Comparison of ENCODE assay signal across 9 cellular contexts in genomic region chr16:73166394-73166971, GRCh38.
DNase-seq lines count a peak whose midpoint lies in the region; ATAC-seq, FAIRE-seq and TF ChIP-seq lines count a peak whose summit lies in the region.
"Had no signal": no experiment of that assay in that cellular context is flagged by ENCODE, and none has a peak within 500 bp of the region (broad histone marks: within the 10 kb centered on the region; RNA-seq: fewer than 3 reads in every experiment).

No MANE protein-coding gene starts in this region.

- DNase-seq in Right ventricle myocardium inferior (ENCODE audit: missing footprints) (no peak), cardiac septum (ENCODE audit: low spot score) (no peak), H1 (ENCODE audit: low read depth in 1 of 2, low spot score in 2 of 2) (no peak), midbrain (lab: John Stamatoyannopoulos, UW) (peak; percentile 32), vagina (ENCODE audit: extremely low spot score in 2 of 2) (no peak), COLO829 (ENCODE audit: low spot score) (no peak), NCI-H82 treated with DMSO at 0.1 percent for 48 hours (lab: John Stamatoyannopoulos, UW; ENCODE audit: unreplicated experiment) (no peak)
- no peak for DNase-seq in stimulated activated naive CD4-positive, alpha-beta T cell (lab: John Stamatoyannopoulos, UW)
- DNase-seq: ACHN had no signal

- no peak for TF ChIP-seq EP300 in H1 (IDR thresholded peaks at IDR 0.05; ENCODE audit: borderline replicate concordance in 1 of 2, low read depth in 2 of 2, low read length in 2 of 2)

- H2BK20ac ChIP-seq in H1 (ENCODE audit: low read length), result no peak overlapping the region

- TF ChIP-seq CTCF in H1 (IDR thresholded peaks at IDR 0.05; ENCODE audit: control extremely low read depth in 1 of 3, insufficient read depth in 1 of 3, low read depth in 1 of 3, low read length in 3 of 3) (no peak), vagina (IDR thresholded peaks at IDR 0.05) (no peak)

- no peak overlapping the region for H3K14ac ChIP-seq in H1 (ENCODE audit: insufficient read length)

- no peaks in the 10 kb centered on the region for H3K79me1 ChIP-seq in H1 (ENCODE audit: low read depth, low read length)

- WGBS in H1 (ENCODE audit: extremely low coverage in 1 of 2, insufficient coverage in 1 of 2, insufficient read length in 1 of 2, insufficient replicate concordance in 2 of 2, low coverage in 1 of 2, low lambda C conversion rate in 2 of 2, missing lambda C conversion rate in 1 of 2), 2 experiments, result 59% methylated on average over 6 of the region's 6 CpGs; no CpG with 5 or more reads in 1 of the 2 experiments

- no peak overlapping the region for H3K23ac ChIP-seq in H1 (ENCODE audit: insufficient read length)

- intact Hi-C loops in Right ventricle myocardium inferior (cut with DNase I), result no loop called here
- intact Hi-C loops in cardiac septum (cut with DNase I), result no loop called here
- intact Hi-C loops in vagina (cut with DNase I), result no loop called here

- H3K27me3 ChIP-seq in H1 (replicated peaks in 1 of 4; ENCODE audit: control insufficient read depth in 3 of 4, extremely low read depth in 1 of 4, insufficient read depth in 3 of 4, low read length in 3 of 4), result no peaks in the 10 kb centered on the region
- no peaks in the 10 kb centered on the region for H3K27me3 ChIP-seq in vagina

- H3K4me3 ChIP-seq in H1 (ENCODE audit: extremely low read depth in 1 of 4, insufficient read depth in 2 of 4, low read depth in 3 of 4, low read length in 4 of 4), result no peak overlapping the region
- peak overlapping the region; percentile 3 to 10 for H3K4me3 ChIP-seq in vagina

- H3K9me3 ChIP-seq in H1 (ENCODE audit: insufficient read depth in 2 of 2, low read depth in 1 of 2, low read length in 1 of 2), result no peaks in the 10 kb centered on the region
- no peaks in the 10 kb centered on the region for H3K9me3 ChIP-seq in vagina

- H3K56ac ChIP-seq in H1 (replicated peaks; ENCODE audit: insufficient read length, low read depth, low read length), result no peak overlapping the region

- no peak overlapping the region for H4K5ac ChIP-seq in H1 (ENCODE audit: insufficient read length, low read depth, low read length)

- no peak for FAIRE-seq in H1 (lab: Jason Lieb, UNC)

- H4K20me1 ChIP-seq in H1 (replicated peaks in 1 of 2; ENCODE audit: control insufficient read depth in 1 of 2, insufficient read depth in 2 of 2, low read length in 2 of 2), result no peaks in the 10 kb centered on the region

- H2AFZ ChIP-seq in H1 (ENCODE audit: low read length), result 0 out of 2 replicates have a peak overlapping the region, but pooled peaks have one; percentile 20

- H3K9ac ChIP-seq in H1 (replicated peaks in 1 of 4; ENCODE audit: extremely low read depth in 1 of 4, low read depth in 3 of 4, low read length in 3 of 4), result no peak overlapping the region

- H3K4me1 ChIP-seq in H1 (replicated peaks in 1 of 4; ENCODE audit: control insufficient read depth in 3 of 4, insufficient read depth in 4 of 4, low read length in 3 of 4), result peaks cover under 1 to 7% (median under 1%) of the 10 kb centered on the region in 4 experiments; a peak in 5 of 7 replicates
- H3K4me1 ChIP-seq in vagina, result peaks cover under 1% of the 10 kb centered on the region

- no peak overlapping the region for H3K18ac ChIP-seq in H1 (ENCODE audit: extremely low read depth, low read length)

- no peak for TF ChIP-seq RAD21 in H1 (IDR thresholded peaks at IDR 0.05 in 1 of 2, conservative IDR thresholded peaks at IDR 0.05 in 1 of 2; ENCODE audit: low read depth in 2 of 2, low read length in 2 of 2)

- no peak overlapping the region for H4K91ac ChIP-seq in H1 (replicated peaks; ENCODE audit: insufficient read length, low read length)

- H3K27ac ChIP-seq in H1 (ENCODE audit: low read depth, low read length) (no peak overlapping the region), vagina (peak overlapping the region; percentile 4)

- H3K4ac ChIP-seq in H1 (replicated peaks; ENCODE audit: insufficient read length, low read depth, low read length), result no peak overlapping the region

- H3K23me2 ChIP-seq in H1 (ENCODE audit: low read depth, low read length), result no peaks in the 10 kb centered on the region

- H2BK12ac ChIP-seq in H1 (ENCODE audit: low read depth, low read length), result no peak overlapping the region

- TF ChIP-seq POLR2A in H1 (IDR thresholded peaks at IDR 0.05; ENCODE audit: control extremely low read depth in 1 of 2, low read depth in 2 of 2, low read length in 2 of 2) (no peak), vagina (IDR thresholded peaks at IDR 0.05) (no peak)

- ATAC-seq in Right ventricle myocardium inferior, result peak; percentile 70

- no peaks in the 10 kb centered on the region for H3K36me3 ChIP-seq in H1 (ENCODE audit: control insufficient read depth in 2 of 4, insufficient read depth in 4 of 4, low read length in 3 of 4)
- no peaks in the 10 kb centered on the region for H3K36me3 ChIP-seq in vagina

- POLR2A ChIA-PET in H1 (lab: Charles Lee; ENCODE audit: partially characterized antibody), result no interaction called here

- no peak overlapping the region for H3K4me2 ChIP-seq in H1 (ENCODE audit: insufficient read depth in 1 of 2, low read depth in 2 of 2, low read length in 2 of 2)

- H3K79me2 ChIP-seq in H1 (ENCODE audit: control insufficient read depth in 1 of 2, insufficient read depth in 2 of 2, low read length in 2 of 2), result no peaks in the 10 kb centered on the region

- no peak overlapping the region for H2AK5ac ChIP-seq in H1 (ENCODE audit: low read depth, low read length)

- no peak overlapping the region for H2BK15ac ChIP-seq in H1 (ENCODE audit: low read length)

- no peak overlapping the region for H2BK120ac ChIP-seq in H1 (replicated peaks; ENCODE audit: low read depth, low read length)

- H4K8ac ChIP-seq in H1 (ENCODE audit: extremely low read depth, insufficient read depth, low read length), result no peak overlapping the region

- H2BK5ac ChIP-seq in H1 (ENCODE audit: low read depth, low read length), result no peak overlapping the region

- CTCF ChIA-PET in H1 (lab: Charles Lee; ENCODE audit: partially characterized antibody), result interaction anchor here (0.6 to 1.1 kb wide), 2 partner anchors 96 to 700 kb away, joined by 3 to 4 read pairs; no protein-coding TSS in a partner anchor

TF ChIP-seq in H1, 55 proteins besides CTCF, POLR2A, EP300 and RAD21:
- TF ChIP-seq RNF2 (IDR thresholded peaks at IDR 0.05; ENCODE audit: borderline replicate concordance, low read depth, low read length, missing control alignments, poor library complexity, severe bottlenecking) (no peak), CEBPB (IDR thresholded peaks at IDR 0.05; ENCODE audit: low read depth, low read length) (peak; percentile 69)

Comparison
In these comparisons a context has a peak if more than half of its experiments do, and no peak if none do; other contexts are left out.
1. H3K4me3 ChIP-seq: peak in vagina (2 of 2); none in H1 (0 of 4).